ENCODE assay signal across 1 cellular context in the genomic region with DNA sequence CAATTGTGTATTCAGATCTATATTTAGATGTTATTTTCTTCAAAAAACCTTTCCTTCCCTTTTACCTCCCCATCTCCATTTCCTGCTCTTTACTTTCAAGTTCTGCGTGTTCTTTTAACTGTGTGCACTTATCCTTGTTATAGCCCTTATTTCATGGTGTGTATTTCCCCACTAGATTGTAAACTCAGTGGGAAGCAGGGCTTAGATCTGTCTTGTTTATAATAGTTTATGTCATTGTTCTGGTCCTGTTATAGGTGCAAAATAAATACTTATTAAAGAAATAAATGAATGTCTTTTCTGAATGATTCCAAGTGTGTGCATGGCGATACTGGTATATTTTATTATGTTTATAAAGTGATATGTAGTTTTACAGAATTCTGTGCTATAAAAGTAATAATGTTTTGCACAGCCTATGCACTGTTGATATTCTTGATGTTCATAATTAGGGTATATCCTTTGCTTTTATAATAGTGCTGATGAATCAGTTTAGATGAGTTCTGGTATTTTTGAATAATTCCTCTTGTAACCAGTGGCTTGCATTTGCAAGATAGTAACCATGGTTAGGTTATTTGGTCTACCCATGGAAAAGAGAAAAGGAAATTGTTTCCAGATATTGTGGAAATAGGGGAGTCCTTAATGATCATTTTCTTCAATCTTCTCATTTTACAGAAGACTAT.
TF ChIP-seq lines count a peak whose summit lies in the region.

No MANE protein-coding gene starts in this region.

TF ChIP-seq in HepG2, 621 proteins besides CTCF, POLR2A, EP300 and RAD21:
- 0 out of 2 replicates have a peak, but pooled peaks have one; percentile 7 for TF ChIP-seq MAFF (IDR thresholded peaks at IDR 0.05; ENCODE audit: low read depth, low read length)
- no peak for TF ChIP-seq ZBTB38 (CRISPR knock-in tag; IDR thresholded peaks at IDR 0.05)
- no peak for TF ChIP-seq MBNL3 (CRISPR knock-in tag; conservative IDR thresholded peaks at IDR 0.05)
- no peak for TF ChIP-seq ETV6 (CRISPR knock-in tag; conservative IDR thresholded peaks at IDR 0.05)
- no peak for TF ChIP-seq ELF1 (CRISPR knock-in tag; IDR thresholded peaks at IDR 0.05)
- TF ChIP-seq MAFK (conservative IDR thresholded peaks at IDR 0.05 in 1 of 2, IDR thresholded peaks at IDR 0.05 in 1 of 2; ENCODE audit: low read length in 2 of 2), result peak in 1 of 2 experiments; percentile 32; a peak in 2 of 4 replicates
